7 cellular contexts compared by ENCODE assay signal in the genomic region with DNA sequence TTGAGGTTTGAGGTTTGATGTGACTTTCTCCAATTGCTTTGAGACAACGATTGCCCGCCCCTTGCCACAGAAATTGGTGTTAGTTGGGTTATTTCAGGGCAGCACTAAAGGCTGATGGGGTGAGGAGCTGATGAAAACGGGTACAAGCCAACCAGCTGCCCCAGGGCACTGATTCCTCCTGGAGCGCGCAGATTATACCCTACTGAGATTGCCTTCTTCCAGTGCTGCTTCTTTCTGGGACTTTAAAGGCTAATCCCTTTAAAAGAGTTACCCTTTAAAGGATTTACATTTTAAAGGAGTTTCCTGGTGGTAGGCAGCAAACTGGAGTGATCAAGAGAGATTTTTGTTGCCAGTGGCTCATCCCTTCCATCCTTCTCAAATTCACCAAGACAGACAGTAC.
DNase-seq lines count a peak whose midpoint lies in the region; ATAC-seq and TF ChIP-seq lines count a peak whose summit lies in the region.
"Not testable (repeated sequence)": the region's sequence is repeated elsewhere in the genome, so short reads cannot be mapped to it uniquely, and the experiment has no call there.

No MANE protein-coding gene starts in this region.

- H4K20me1 ChIP-seq in H9 (ENCODE audit: control insufficient read depth, insufficient read depth, insufficient read length); neural progenitor cell (ENCODE audit: low read depth): not testable (repeated sequence)

- not testable (repeated sequence) for H3K9me3 ChIP-seq in H9 (ENCODE audit: control insufficient read depth, low read depth, low read length); endodermal cell (ENCODE audit: control insufficient read depth, low read length); neural progenitor cell (ENCODE audit: low read depth)

- not testable (repeated sequence) for H3K4me1 ChIP-seq in H9 (ENCODE audit: insufficient read depth, low read length); endodermal cell (ENCODE audit: control insufficient read depth, insufficient read depth, low read length); neural progenitor cell

- H3K79me1 ChIP-seq in H9 (ENCODE audit: insufficient read depth, low read depth, low read length, poor library complexity, severe bottlenecking): not testable (repeated sequence)

- H3K36me3 Mint-ChIP-seq in H9 (ENCODE audit: insufficient read depth in 1 of 3, low read depth in 3 of 3); WTC11; endodermal cell (ENCODE audit: low read depth); neural progenitor cell: not testable (repeated sequence)

- not testable (repeated sequence) for H4K91ac ChIP-seq in H9 (ENCODE audit: insufficient read length, low read depth, low read length)

- not testable (repeated sequence) for H3K79me2 ChIP-seq in H9 (ENCODE audit: insufficient read depth, low read length); neural progenitor cell (ENCODE audit: low read depth)

- not testable (repeated sequence) for H2BK120ac ChIP-seq in H9 (ENCODE audit: low read depth, low read length, poor library complexity, severe bottlenecking)

- not testable (repeated sequence) for H3K27ac Mint-ChIP-seq in H9, WTC11, endodermal cell, neural progenitor cell

- not testable (repeated sequence) for H3K27ac ChIP-seq in H9 (ENCODE audit: insufficient read length, low read depth, low read length); endodermal cell (ENCODE audit: low read depth, low read length); neural progenitor cell

- H3T11ph ChIP-seq in H9 (ENCODE audit: low read length): not testable (repeated sequence)

- DNase-seq in D341Med (ENCODE audit: low spot score) (peak; percentile 4), ELF-1 (ENCODE audit: low read depth, low spot score) (peak; percentile 54), H9 (peak; percentile 27), NCI-H82 treated with DMSO at 0.1 percent for 48 hours (lab: John Stamatoyannopoulos, UW; ENCODE audit: unreplicated experiment) (peak; percentile 1), endodermal cell (peak; percentile 44), neural progenitor cell (ENCODE audit: low spot score) (peak; percentile 56)
- DNase-seq in WTC11 (ENCODE audit: low spot score): not testable (repeated sequence)

- WGBS in H9 (ENCODE audit: extremely low coverage, insufficient read length, low lambda C conversion rate): no CpG with 5 or more reads among the region's 5 CpGs
- WGBS in endodermal cell (ENCODE audit: insufficient coverage in 1 of 2, insufficient read length in 1 of 2), 2 experiments: 48 to 80% methylated on average over 1 to 5 of the region's 5 CpGs

- H4K5ac ChIP-seq in H9 (ENCODE audit: insufficient read length, low read depth, low read length): not testable (repeated sequence)

- CTCF ChIA-PET in WTC11 (lab: Charles Lee): not testable (repeated sequence)

- not testable (repeated sequence) for H3K23me2 ChIP-seq in H9 (ENCODE audit: insufficient read length, low read depth, low read length, poor library complexity, severe bottlenecking)

- H2BK12ac ChIP-seq in H9 (ENCODE audit: insufficient read length, low read depth, low read length): not testable (repeated sequence)

- H2BK20ac ChIP-seq in H9 (ENCODE audit: low read depth, low read length, poor library complexity, severe bottlenecking): not testable (repeated sequence)

- H3K18ac ChIP-seq in H9 (ENCODE audit: insufficient read length, low read depth, low read length): not testable (repeated sequence)

- not testable (repeated sequence) for H3K27me3 ChIP-seq in H9 (ENCODE audit: insufficient read depth, low read length); endodermal cell (ENCODE audit: control insufficient read depth, insufficient read depth, low read length, poor library complexity, severe bottlenecking); neural progenitor cell

- not testable (repeated sequence) for H3F3A ChIP-seq in neural progenitor cell (ENCODE audit: low read depth)

- H3K4me2 ChIP-seq in H9 (ENCODE audit: insufficient read depth, insufficient read length, low read length): not testable (repeated sequence)
- peak overlapping the region; percentile 11 for H3K4me2 ChIP-seq in neural progenitor cell

- H3K23ac ChIP-seq in H9 (ENCODE audit: insufficient read length, low read depth, low read length): not testable (repeated sequence)

- H3K4me1 Mint-ChIP-seq in H9 (peaks cover 5 to 12% of the 10 kb centered on the region in 2 experiments; a peak in 3 of 4 replicates), endodermal cell (peaks cover 10% of the 10 kb centered on the region)
- H3K4me1 Mint-ChIP-seq in WTC11, neural progenitor cell: not testable (repeated sequence)

- H2BK5ac ChIP-seq in H9 (ENCODE audit: insufficient read length, low read length): not testable (repeated sequence)

- H3K27me3 Mint-ChIP-seq in H9 (ENCODE audit: low read depth) (peaks cover 15% of the 10 kb centered on the region), endodermal cell (ENCODE audit: insufficient read depth) (peaks cover 30% of the 10 kb centered on the region)
- not testable (repeated sequence) for H3K27me3 Mint-ChIP-seq in WTC11 (ENCODE audit: low read depth); neural progenitor cell (ENCODE audit: insufficient read depth, low read depth)

- H3K4me3 Mint-ChIP-seq in H9, WTC11, endodermal cell, neural progenitor cell: not testable (repeated sequence)

- TF ChIP-seq CTCF in H9 (conservative IDR thresholded peaks at IDR 0.05); WTC11 (IDR thresholded peaks at IDR 0.05); endodermal cell (conservative IDR thresholded peaks at IDR 0.05); neural progenitor cell (IDR thresholded peaks at IDR 0.05): not testable (repeated sequence)

- not testable (repeated sequence) for H3K14ac ChIP-seq in H9 (ENCODE audit: insufficient read depth, low read length)

- not testable (repeated sequence) for H3K9ac ChIP-seq in H9 (ENCODE audit: extremely low read depth, insufficient read length, low read length); endodermal cell (ENCODE audit: extremely low read depth, low read length, poor library complexity, severe bottlenecking); neural progenitor cell

- ATAC-seq in WTC11: peak; percentile 78

- not testable (repeated sequence) for H3K4ac ChIP-seq in H9 (ENCODE audit: low read depth, low read length)

- not testable (repeated sequence) for H3K36me3 ChIP-seq in endodermal cell (ENCODE audit: control insufficient read depth, insufficient read depth, low read length); neural progenitor cell

- H3K9me3 Mint-ChIP-seq in H9, WTC11, endodermal cell, neural progenitor cell: not testable (repeated sequence)

- not testable (repeated sequence) for H3K56ac ChIP-seq in H9 (ENCODE audit: insufficient read length, low read depth, low read length)

- not testable (repeated sequence) for H4K8ac ChIP-seq in H9 (replicated peaks; ENCODE audit: insufficient read length, low read depth, low read length)

- not testable (repeated sequence) for H3K4me3 ChIP-seq in endodermal cell (ENCODE audit: low read length); neural progenitor cell

- H2BK15ac ChIP-seq in H9 (ENCODE audit: low read depth, low read length): not testable (repeated sequence)

- POLR2A ChIA-PET in WTC11 (lab: Charles Lee): not testable (repeated sequence)

- H2AFZ ChIP-seq in H9 (ENCODE audit: low read length); neural progenitor cell (replicated peaks): not testable (repeated sequence)

- H2AK5ac ChIP-seq in H9 (ENCODE audit: insufficient read length, low read length): not testable (repeated sequence)
